In the genomic region with DNA sequence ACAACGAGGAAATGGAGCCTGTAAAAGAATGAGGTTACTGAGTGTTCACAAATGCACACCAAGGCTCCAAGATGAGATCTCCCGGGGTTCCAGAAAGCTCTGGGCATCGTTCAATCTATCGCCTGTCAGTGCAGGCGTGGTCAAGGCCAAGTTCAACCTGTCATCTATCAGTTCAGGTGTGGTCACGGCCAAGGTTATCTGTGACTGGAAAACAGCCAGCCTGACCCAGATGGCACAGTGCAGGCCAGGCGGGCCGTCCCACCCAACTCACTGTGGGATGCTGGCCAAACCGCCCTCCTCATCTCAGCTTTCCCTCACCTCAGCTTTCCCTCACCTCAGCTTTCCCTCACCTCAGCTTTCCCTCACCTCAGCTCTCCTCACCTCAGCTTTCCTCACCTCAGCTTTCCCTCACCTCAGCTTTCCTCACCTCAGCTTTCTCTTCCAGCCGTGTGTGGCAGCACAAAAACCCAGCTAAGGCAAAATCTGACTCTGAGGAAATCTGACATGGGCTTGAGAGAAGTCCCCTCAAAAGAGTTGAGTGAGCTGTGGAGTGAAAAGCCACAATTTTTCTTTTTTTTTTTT, we compare ENCODE assay signal across 15 cellular contexts. TPM values are rescaled to one million over a fixed set of nuclear protein-coding genes. Genes with fewer than 3 reads are reported as not detected.
DNase-seq lines count a peak whose midpoint lies in the region; TF ChIP-seq lines count a peak whose summit lies in the region.
"Had no signal": no experiment of that assay in that cellular context is flagged by ENCODE, and none has a peak within 500 bp of the region (broad histone marks: within the 10 kb centered on the region; RNA-seq: fewer than 3 reads in every experiment).

No MANE protein-coding gene starts in this region.

- no peaks in the 10 kb centered on the region for H3K4me1 ChIP-seq in endodermal cell (ENCODE audit: control insufficient read depth, insufficient read depth, low read length)

- no peaks in the 10 kb centered on the region for H3K9me3 ChIP-seq in endodermal cell (ENCODE audit: control insufficient read depth, low read length)
- H3K9me3 ChIP-seq: body of pancreas, thoracic aorta had no signal

- no peak overlapping the region for H3K9ac ChIP-seq in endodermal cell (ENCODE audit: extremely low read depth, low read length, poor library complexity, severe bottlenecking)

- H3K9me3 Mint-ChIP-seq in activated naive CD4-positive, alpha-beta T cell treated with anti-CD3 and anti-CD28 coated beads for 36 hours: no peaks in the 10 kb centered on the region
- H3K9me3 Mint-ChIP-seq in endodermal cell: no peaks in the 10 kb centered on the region
- H3K9me3 Mint-ChIP-seq in progenitor cell of endocrine pancreas (ENCODE audit: low read depth): no peaks in the 10 kb centered on the region

- H3K4me1 Mint-ChIP-seq in activated naive CD4-positive, alpha-beta T cell treated with anti-CD3 and anti-CD28 coated beads for 36 hours (ENCODE audit: low read depth): peaks cover 32% of the 10 kb centered on the region
- H3K4me1 Mint-ChIP-seq in endodermal cell (peaks cover 5% of the 10 kb centered on the region), progenitor cell of endocrine pancreas (ENCODE audit: low read depth) (peaks cover 6% of the 10 kb centered on the region)

- TF ChIP-seq CTCF in RWPE1 (conservative IDR thresholded peaks at IDR 0.05; ENCODE audit: low read depth) (no peak), endodermal cell (conservative IDR thresholded peaks at IDR 0.05) (no peak), progenitor cell of endocrine pancreas (IDR thresholded peaks at IDR 0.05; ENCODE audit: unreplicated experiment) (no peak)

- no peaks in the 10 kb centered on the region for H3K27me3 ChIP-seq in endodermal cell (ENCODE audit: control insufficient read depth, insufficient read depth, low read length, poor library complexity, severe bottlenecking)
- H3K27me3 ChIP-seq: body of pancreas had no signal

- DNase-seq in activated naive CD4-positive, alpha-beta T cell treated with anti-CD3 and anti-CD28 coated beads for 36 hours: no peak
- DNase-seq in activated naive CD4-positive, alpha-beta T cell (lab: John Stamatoyannopoulos, UW): no peak
- no peak for DNase-seq in RWPE1 (ENCODE audit: low spot score)
- no peak for DNase-seq in endodermal cell
- DNase-seq in progenitor cell of endocrine pancreas (ENCODE audit: low spot score, unreplicated experiment): no peak
- DNase-seq in stimulated activated naive CD4-positive, alpha-beta T cell treated with Interleukin-2 at 50 U/mL for 16 hours (lab: John Stamatoyannopoulos, UW): no peak
- DNase-seq in NCI-H1048 (lab: John Stamatoyannopoulos, UW): no peak
- no peak for DNase-seq in DMS153 (lab: John Stamatoyannopoulos, UW)
- DNase-seq: DMS 273 treated with DMSO at 0.1 percent for 48 hours, NCI-H1930, NCI-H510A treated with DMSO at 0.1 percent for 48 hours, retina had no signal

- H3K27ac Mint-ChIP-seq in activated naive CD4-positive, alpha-beta T cell treated with anti-CD3 and anti-CD28 coated beads for 36 hours: peak overlapping the region; percentile 41
- H3K27ac Mint-ChIP-seq in endodermal cell (no peak overlapping the region), progenitor cell of endocrine pancreas (peak overlapping the region; percentile 49)

- H3K36me3 ChIP-seq in endodermal cell (ENCODE audit: control insufficient read depth, insufficient read depth, low read length): peaks cover 30% of the 10 kb centered on the region

- 95 to 96% methylated on average over 9 to 10 of the region's 10 CpGs for WGBS in endodermal cell (ENCODE audit: insufficient coverage in 1 of 2, insufficient read length in 1 of 2), 2 experiments

- peak overlapping the region; percentile 91 for H3K4me3 Mint-ChIP-seq in activated naive CD4-positive, alpha-beta T cell treated with anti-CD3 and anti-CD28 coated beads for 36 hours
- H3K4me3 Mint-ChIP-seq in endodermal cell (peak overlapping the region; percentile 81), progenitor cell of endocrine pancreas (ENCODE audit: low read depth) (peak overlapping the region; percentile 87)

- H3K27me3 Mint-ChIP-seq in activated naive CD4-positive, alpha-beta T cell treated with anti-CD3 and anti-CD28 coated beads for 36 hours (ENCODE audit: low read depth): no peaks in the 10 kb centered on the region
- H3K27me3 Mint-ChIP-seq in endodermal cell (ENCODE audit: insufficient read depth) (no peaks in the 10 kb centered on the region), progenitor cell of endocrine pancreas (no peaks in the 10 kb centered on the region)

- H3K27ac ChIP-seq in RWPE1 (peak overlapping the region; percentile 91), endodermal cell (ENCODE audit: low read depth, low read length) (no peak overlapping the region)
- H3K27ac ChIP-seq: body of pancreas, thoracic aorta, VCaP had no signal

- H3K4me3 ChIP-seq in endodermal cell (ENCODE audit: low read length): no peak overlapping the region
- H3K4me3 ChIP-seq: body of pancreas, thoracic aorta had no signal

- POLR2A ChIA-PET in RWPE1 (lab: Yijun Ruan, JAX; ENCODE audit: low non-redundant PET): no interaction called here

- CTCF ChIA-PET in activated naive CD4-positive, alpha-beta T cell treated with anti-CD3 and anti-CD28 coated beads for 36 hours (lab: Charles Lee): interaction anchor here (1.0 kb wide), 1 partner anchor 45 kb away, joined by 4 read pairs; no protein-coding TSS in a partner anchor
- CTCF ChIA-PET in RWPE1 (lab: Yijun Ruan, JAX): no interaction called here

- H3K36me3 Mint-ChIP-seq in activated naive CD4-positive, alpha-beta T cell treated with anti-CD3 and anti-CD28 coated beads for 36 hours (ENCODE audit: low read depth): peaks cover 9% of the 10 kb centered on the region
- H3K36me3 Mint-ChIP-seq in endodermal cell (ENCODE audit: low read depth) (peaks cover 41% of the 10 kb centered on the region), progenitor cell of endocrine pancreas (ENCODE audit: insufficient read depth) (peaks cover 13% of the 10 kb centered on the region)

- intact Hi-C loops in activated naive CD4-positive, alpha-beta T cell treated with anti-CD3 and anti-CD28 coated beads for 36 hours (cut with micrococcal nuclease): loop anchor here (10.0 kb wide), 1 partner anchor 410 kb away; no protein-coding TSS in a partner anchor

RNA-seq across cellular contexts. Expression of gene CHMP1A, which starts 2.4 kb away (rescaled TPM):
- 10 to 100 TPM; 46.8 to 48.4 TPM for total RNA-seq in activated naive CD4-positive, alpha-beta T cell treated with anti-CD3 and anti-CD28 coated beads for 36 hours
- total RNA-seq in endodermal cell (100 to 1,000 TPM; 104 to 106 TPM), progenitor cell of endocrine pancreas (96.5 and 105 TPM in 2 replicates)
- 52.5 TPM for polyA plus RNA-seq in endodermal cell (2013, experiment 1 of 2)
- polyA plus RNA-seq in endodermal cell (2013, experiment 2 of 2): 50.6 TPM

RNA-seq across cellular contexts. Expression of gene SPATA33, which starts 2.5 kb away (rescaled TPM):
- 1 to 10 TPM; 6.5 to 7.0 TPM for total RNA-seq in activated naive CD4-positive, alpha-beta T cell treated with anti-CD3 and anti-CD28 coated beads for 36 hours
- total RNA-seq in endodermal cell (10 to 100 TPM; 21.8 to 28.7 TPM), progenitor cell of endocrine pancreas (33.4 and 38.4 TPM in 2 replicates)
- 19.6 TPM for polyA plus RNA-seq in endodermal cell (2013, experiment 1 of 2)
- 16.8 TPM for polyA plus RNA-seq in endodermal cell (2013, experiment 2 of 2)

RNA-seq across cellular contexts. Expression of gene CDK10, which starts 31.3 kb away (rescaled TPM):
- 100 to 1,000 TPM; 128 to 158 TPM for total RNA-seq in activated naive CD4-positive, alpha-beta T cell treated with anti-CD3 and anti-CD28 coated beads for 36 hours
- total RNA-seq in endodermal cell (100 to 1,000 TPM; 108 to 123 TPM), progenitor cell of endocrine pancreas (183 and 192 TPM in 2 replicates)
- 95.5 TPM for polyA plus RNA-seq in endodermal cell (2013, experiment 1 of 2)
- 113 TPM for polyA plus RNA-seq in endodermal cell (2013, experiment 2 of 2)

RNA-seq across cellular contexts. Expression of gene DPEP1, which starts 41.7 kb away (rescaled TPM):
- not detected for total RNA-seq in activated naive CD4-positive, alpha-beta T cell treated with anti-CD3 and anti-CD28 coated beads for 36 hours
- total RNA-seq in endodermal cell (1 to 10 TPM in 1 of 2 donors, under 1 TPM in 1; 0.88 to 3.2 TPM), progenitor cell of endocrine pancreas (29.6 and 36.3 TPM in 2 replicates)
- polyA plus RNA-seq in endodermal cell (2013, experiment 1 of 2): 1.8 TPM
- 1.0 TPM for polyA plus RNA-seq in endodermal cell (2013, experiment 2 of 2)
- total RNA-seq: thoracic aorta had no signal

RNA-seq across cellular contexts. Expression of gene SPATA2L, which starts 46.4 kb away (rescaled TPM):
- total RNA-seq in activated naive CD4-positive, alpha-beta T cell treated with anti-CD3 and anti-CD28 coated beads for 36 hours: 1 to 10 TPM in 1 of 2 experiments, under 1 TPM in 1; 0.93 to 1.2 TPM
- total RNA-seq in endodermal cell (10 to 100 TPM; 22.9 to 28.8 TPM), progenitor cell of endocrine pancreas (14.0 and 15.5 TPM in 2 replicates)
- 8.1 TPM for polyA plus RNA-seq in endodermal cell (2013, experiment 1 of 2)
- 8.7 TPM for polyA plus RNA-seq in endodermal cell (2013, experiment 2 of 2)
